Comparison of ENCODE assay signal across 8 cellular contexts in the genomic region with DNA sequence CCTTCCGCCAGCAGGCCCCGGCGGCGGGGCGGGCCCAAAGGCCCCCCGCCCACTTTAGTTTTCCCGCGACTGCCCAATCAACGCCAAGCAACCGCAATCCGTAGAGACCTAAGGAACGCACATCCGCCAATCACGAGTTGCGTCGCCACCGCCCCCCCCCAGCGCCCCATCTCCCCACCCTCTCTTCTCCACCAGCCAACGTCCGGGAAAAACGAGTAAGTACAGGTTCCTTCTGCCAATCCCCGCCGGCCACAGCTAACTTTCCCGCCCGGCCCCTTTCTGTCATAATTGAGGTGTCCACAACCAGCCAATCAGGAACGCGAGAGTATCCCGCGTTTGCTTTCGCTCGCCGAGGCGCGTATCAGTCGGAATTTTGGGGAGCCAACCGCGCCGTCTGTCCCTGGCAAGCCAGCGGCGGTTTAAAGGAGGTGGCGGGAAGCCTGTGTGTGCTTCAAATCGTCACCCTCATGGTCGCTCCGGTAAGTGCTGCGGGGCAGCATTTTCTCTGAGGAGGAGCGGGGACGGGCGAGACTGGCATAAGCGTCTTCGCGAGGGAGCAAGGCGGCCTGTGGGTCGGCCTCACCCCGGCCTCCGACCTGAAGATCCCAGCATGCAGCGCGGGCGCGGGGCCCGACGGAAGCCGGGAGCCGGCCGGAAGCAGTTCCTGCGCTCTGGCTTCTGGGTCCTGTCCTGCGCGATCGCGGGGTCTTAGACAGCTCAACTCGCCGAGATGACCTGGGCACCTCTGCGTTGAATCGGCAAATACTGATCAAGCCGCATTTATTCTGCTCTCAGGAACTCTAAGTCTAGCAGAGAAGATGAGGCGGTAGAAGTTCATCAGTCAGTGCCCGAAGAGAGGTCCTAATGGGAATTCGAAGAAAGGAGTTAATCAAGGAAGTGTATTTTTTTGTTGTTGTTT. TPM values are rescaled to one million over a fixed set of nuclear protein-coding genes. Genes with fewer than 3 reads are reported as not detected.
DNase-seq lines count a peak whose midpoint lies in the region; ATAC-seq, FAIRE-seq and TF ChIP-seq lines count a peak whose summit lies in the region.

Gene MIS12 (plus strand): TSS at position 361 of the 919 bp plus-strand sequence. CDS start 2,297 bp downstream, outside the sequence.

- peak within 1 kb of the TSS; percentile 92 for H3K4me2 ChIP-seq in smooth muscle cell

- peak within 1 kb of the TSS; percentile 98 for H3K4me3 ChIP-seq in WI38 (ENCODE audit: low read depth, low read length)
- H3K4me3 ChIP-seq in bronchial epithelial cell (ENCODE audit: low read depth, low read length): peak within 1 kb of the TSS; percentile 88
- peak within 1 kb of the TSS; percentile 98 for H3K4me3 ChIP-seq in smooth muscle cell

- no peaks in the 10 kb centered on the region for H3K9me3 ChIP-seq in smooth muscle cell (replicated peaks; ENCODE audit: low read depth)

- peak within 1 kb of the TSS; percentile 98 for H3K27ac ChIP-seq in smooth muscle cell (ENCODE audit: low read depth)

- peak; percentile 85 for ATAC-seq in GM18907 (IDR thresholded peaks at IDR 0.05; ENCODE audit: unreplicated experiment)
- peak; percentile 84 for ATAC-seq in HG03159 (IDR thresholded peaks at IDR 0.05; ENCODE audit: unreplicated experiment)

- no peaks in the 10 kb centered on the region for H4K20me1 ChIP-seq in smooth muscle cell (ENCODE audit: low read depth)

- H3K27me3 ChIP-seq in bronchial epithelial cell (ENCODE audit: control insufficient read depth, insufficient read depth, low read length): no peaks in the 10 kb centered on the region
- no peaks in the 10 kb centered on the region for H3K27me3 ChIP-seq in smooth muscle cell (ENCODE audit: low read depth)

- in situ Hi-C loops in ACHN (cut with HindIII; ENCODE audit: low pct_ligation_motif_present, low pct_unique_long_range_greater_than_20kb, low sequenced_read_pairs): no loop called here

- peak within 1 kb of the TSS; percentile 84 for H2AFZ ChIP-seq in smooth muscle cell (ENCODE audit: low read depth)

- peaks cover 63% of the 10 kb centered on the region for H3K79me2 ChIP-seq in smooth muscle cell (ENCODE audit: low read depth)

- peaks cover 12% of the 10 kb centered on the region for H3F3A ChIP-seq in smooth muscle cell (ENCODE audit: low read depth)

- WGBS in smooth muscle cell (ENCODE audit: low lambda C conversion rate): 1% methylated on average over 63 of the region's 77 CpGs

- TF ChIP-seq CTCF in WI38 (IDR thresholded peaks at IDR 0.05; ENCODE audit: low read depth, low read length) (no peak), bronchial epithelial cell (IDR thresholded peaks at IDR 0.05; ENCODE audit: insufficient read depth, low read length, severe bottlenecking) (no peak), smooth muscle cell (IDR thresholded peaks at IDR 0.05; ENCODE audit: borderline replicate concordance, insufficient read depth, poor library complexity, severe bottlenecking) (no peak)

- FAIRE-seq in bronchial epithelial cell (lab: Jason Lieb, UNC): no peak

- DNase-seq in ACHN: peak; percentile 100
- DNase-seq in NCI-H2227 treated with DMSO at 0.1 percent for 48 hours (lab: John Stamatoyannopoulos, UW): peak; percentile 96
- DNase-seq in bronchial epithelial cell (ENCODE audit: low read depth): peak; percentile 93
- DNase-seq in iPS-NIHi11 (ENCODE audit: low spot score): peak; percentile 99
- peak; percentile 93 for DNase-seq in smooth muscle cell (lab: John Stamatoyannopoulos, UW; ENCODE audit: unreplicated experiment)

- H3K9ac ChIP-seq in smooth muscle cell (ENCODE audit: low read depth): peak within 1 kb of the TSS; percentile 95

- H3K36me3 ChIP-seq in bronchial epithelial cell (ENCODE audit: control insufficient read depth, insufficient read depth, low read length): peaks cover 5% of the 10 kb centered on the region
- H3K36me3 ChIP-seq in smooth muscle cell (ENCODE audit: low read depth): peaks cover 3% of the 10 kb centered on the region

- peaks cover 18% of the 10 kb centered on the region for H3K4me1 ChIP-seq in smooth muscle cell (ENCODE audit: low read depth)

RNA-seq across cellular contexts. Expression of gene MIS12, which starts in this region (rescaled TPM):
- 33.4 and 40.3 TPM in 2 replicates for total RNA-seq in bronchial epithelial cell
- total RNA-seq in smooth muscle cell: 22.5 and 23.3 TPM in 2 replicates
- 14.8 and 21.6 TPM in 2 replicates for polyA plus RNA-seq in smooth muscle cell

Comparison
In these comparisons a context has a peak if more than half of its experiments do, and no peak if none do; other contexts are left out.
1. Peak in every context shown above with its lines: DNase-seq, ATAC-seq, H3K4me3 ChIP-seq and H3K27ac ChIP-seq.